In the genomic region with DNA sequence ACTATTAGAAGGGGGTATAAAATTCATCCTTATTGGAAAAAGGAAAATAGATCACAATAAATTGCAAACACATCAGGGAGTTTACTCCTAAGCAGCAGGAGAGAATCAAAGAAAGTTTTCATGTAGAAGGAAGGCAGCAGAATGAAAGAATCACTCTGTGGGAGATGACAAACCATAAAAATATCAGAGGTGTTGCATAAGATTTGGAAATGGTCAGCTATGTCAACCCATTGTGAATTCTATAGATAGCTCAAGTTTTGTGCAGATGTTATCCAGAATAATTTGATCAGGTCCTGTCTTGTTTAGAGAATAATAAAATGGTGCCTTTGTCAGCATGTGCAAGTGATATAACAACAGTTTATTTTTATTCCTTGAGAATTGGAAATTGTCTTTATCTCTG, we compare ENCODE assay signal across 19 cellular contexts.
A peak's percentile ranks its signal among the peaks of the same experiment; 100 is the strongest.
DNase-seq lines count a peak whose midpoint lies in the region; ATAC-seq, FAIRE-seq and TF ChIP-seq lines count a peak whose summit lies in the region.
"Had no signal": no experiment of that assay in that cellular context is flagged by ENCODE, and none has a peak within 500 bp of the region (broad histone marks: within the 10 kb centered on the region; RNA-seq: fewer than 3 reads in every experiment).

No MANE protein-coding gene starts in this region.

- H3K36me3 ChIP-seq in bronchial epithelial cell (ENCODE audit: control insufficient read depth, insufficient read depth, low read length) = no peaks in the 10 kb centered on the region
- H3K36me3 ChIP-seq in ascending aorta = no peaks in the 10 kb centered on the region
- H3K36me3 ChIP-seq: MG63, SJSA1 had no signal

- no peaks in the 10 kb centered on the region for H3K9me3 ChIP-seq in ascending aorta
- H3K9me3 ChIP-seq: MG63, SJSA1 had no signal

- no peak for TF ChIP-seq CTCF in AG10803 (conservative IDR thresholded peaks at IDR 0.05; ENCODE audit: low read length)
- TF ChIP-seq CTCF in bronchial epithelial cell (IDR thresholded peaks at IDR 0.05; ENCODE audit: insufficient read depth, low read length, severe bottlenecking) = no peak
- no peak for TF ChIP-seq CTCF in fibroblast of pulmonary artery (IDR thresholded peaks at IDR 0.05; ENCODE audit: low read length, missing control alignments)
- no peak for TF ChIP-seq CTCF in ascending aorta (IDR thresholded peaks at IDR 0.05)

- no peaks in the 10 kb centered on the region for H3K27me3 ChIP-seq in bronchial epithelial cell (ENCODE audit: control insufficient read depth, insufficient read depth, low read length)
- no peaks in the 10 kb centered on the region for H3K27me3 ChIP-seq in ascending aorta
- H3K27me3 ChIP-seq: MG63, SJSA1 had no signal

- H3K27ac ChIP-seq in ascending aorta = no peak overlapping the region
- H3K27ac ChIP-seq: KMS-11, SJSA1 had no signal

- ATAC-seq in HG03521 (IDR thresholded peaks at IDR 0.05; ENCODE audit: unreplicated experiment) = no peak
- ATAC-seq: Panc1 had no signal

- H3K4me3 ChIP-seq in AG10803 (ENCODE audit: low read length) = no peak overlapping the region
- H3K4me3 ChIP-seq in bronchial epithelial cell (ENCODE audit: low read depth, low read length) = no peak overlapping the region
- H3K4me3 ChIP-seq in fibroblast of pulmonary artery (replicated peaks; ENCODE audit: low read depth, low read length) = no peak overlapping the region
- no peak overlapping the region for H3K4me3 ChIP-seq in ascending aorta
- H3K4me3 ChIP-seq: MG63, SJSA1 had no signal

- DNase-seq in AG10803 (ENCODE audit: low read depth) (peak; percentile 60), LHCN-M2 (ENCODE audit: low read depth) (peak; percentile 29), bronchial epithelial cell (ENCODE audit: low read depth) (peak; percentile 36), fibroblast of pulmonary artery (ENCODE audit: low read depth) (peak; percentile 40), ascending aorta (ENCODE audit: low spot score in 2 of 2) (no peak), NCI-H1105 (lab: John Stamatoyannopoulos, UW) (no peak)
- DNase-seq in stimulated activated CD4-positive, alpha-beta T cell treated with anti-CD3 and anti-CD28 coated beads, Interleukin-2, amount 100 ng/mL, for 24 hours = no peak
- DNase-seq: CD4-positive, alpha-beta T cell; EL; HFFc6; MG63; NCI-H1048; NCI-H1436 treated with DMSO at 0.1 percent for 48 hours; NCI-H2081 had no signal

- intact Hi-C loops in ascending aorta (cut with DNase I) = no loop called here

- no peak for FAIRE-seq in bronchial epithelial cell (lab: Jason Lieb, UNC)
- FAIRE-seq: H1 had no signal

- H3K4me1 ChIP-seq in ascending aorta = no peaks in the 10 kb centered on the region

Comparison
In these comparisons a context has a peak if more than half of its experiments do, and no peak if none do; other contexts are left out.
1. DNase-seq: peak in AG10803 (single experiment), LHCN-M2 (single experiment), bronchial epithelial cell (single experiment) and fibroblast of pulmonary artery (single experiment); none in ascending aorta (0 of 2), stimulated activated CD4-positive, alpha-beta T cell treated with anti-CD3 and anti-CD28 coated beads, Interleukin-2, amount 100 ng/mL, for 24 hours (0 of 2) and NCI-H1105 (single experiment).